In the genomic region with DNA sequence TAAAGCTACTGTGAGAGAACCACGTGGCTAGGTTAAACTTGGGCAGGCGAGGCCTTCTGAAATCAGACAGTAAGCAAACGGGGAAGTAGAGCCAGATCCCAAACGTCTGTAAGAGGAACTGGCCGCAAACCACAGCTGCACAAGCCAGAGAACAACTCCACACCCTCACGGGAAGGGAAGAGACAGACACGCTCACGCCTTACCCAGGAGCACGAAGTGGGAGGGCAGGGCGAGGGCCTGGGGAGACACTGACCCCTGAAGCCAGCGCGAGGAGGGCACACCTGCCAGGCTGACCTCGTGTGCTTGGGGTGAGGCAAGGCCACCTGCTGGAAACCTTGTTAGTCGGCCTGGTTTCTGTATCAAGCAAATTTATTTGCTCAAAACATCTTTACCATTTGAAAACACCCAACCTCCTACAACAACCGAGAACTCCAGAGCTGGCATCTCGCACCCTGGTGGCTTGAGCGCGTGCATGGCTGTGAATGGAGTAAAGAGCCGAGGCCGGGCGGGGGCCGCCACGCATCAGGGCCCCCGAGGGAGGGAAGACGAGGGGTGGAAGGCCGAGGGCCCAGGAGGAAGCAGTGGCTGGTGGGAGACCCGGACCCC, we compare ENCODE assay signal across 10 cellular contexts. TPM values are rescaled to one million over a fixed set of nuclear protein-coding genes. Genes with fewer than 3 reads are reported as not detected.
DNase-seq lines count a peak whose midpoint lies in the region; ATAC-seq, FAIRE-seq and TF ChIP-seq lines count a peak whose summit lies in the region.
"Had no signal": no experiment of that assay in that cellular context is flagged by ENCODE, and none has a peak within 500 bp of the region (broad histone marks: within the 10 kb centered on the region; RNA-seq: fewer than 3 reads in every experiment).

No MANE protein-coding gene starts in this region.

- POLR2A ChIA-PET in H1 (lab: Charles Lee; ENCODE audit: partially characterized antibody): interaction anchor here (0.6 to 10.3 kb wide), 14 partner anchors 10 to 553 kb away, joined by 3 to 116 read pairs (median 4); a partner anchor contains a TSS

- no peaks in the 10 kb centered on the region; the same call in none of the 2 replicates for H3K79me1 ChIP-seq in H1 (ENCODE audit: low read depth, low read length)

- H2BK15ac ChIP-seq in H1 (ENCODE audit: low read length): no peak overlapping the region

- no peak overlapping the region for H2AK5ac ChIP-seq in H1 (ENCODE audit: low read depth, low read length)

- H2AFZ ChIP-seq in H1 (ENCODE audit: low read length): no peak overlapping the region

- H2BK12ac ChIP-seq in H1 (ENCODE audit: low read depth, low read length): no peak overlapping the region

- CTCF ChIA-PET in H1 (lab: Charles Lee; ENCODE audit: partially characterized antibody): interaction anchor here (1.0 to 2.5 kb wide), 5 partner anchors 12 to 179 kb away, joined by 3 to 8 read pairs (median 6); no protein-coding TSS in a partner anchor

- H3K9me3 ChIP-seq in SK-N-MC (ENCODE audit: low read depth, low read length) (no peaks in the 10 kb centered on the region), H1 (ENCODE audit: insufficient read depth in 2 of 2, low read depth in 1 of 2, low read length in 1 of 2) (no peaks in the 10 kb centered on the region), sigmoid colon (no peaks in the 10 kb centered on the region)

- ATAC-seq in HG02763 (IDR thresholded peaks at IDR 0.05; ENCODE audit: unreplicated experiment) (no peak), HG03139 (IDR thresholded peaks at IDR 0.05; ENCODE audit: unreplicated experiment) (no peak), GM21528 (IDR thresholded peaks at IDR 0.05; ENCODE audit: low FRiP score, unreplicated experiment) (no peak)

- H3K23me2 ChIP-seq in H1 (ENCODE audit: low read depth, low read length): no peaks in the 10 kb centered on the region

- H3K4me1 ChIP-seq in H1 (replicated peaks in 1 of 4; ENCODE audit: control insufficient read depth in 3 of 4, insufficient read depth in 4 of 4, low read length in 3 of 4): no peaks in the 10 kb centered on the region; a peak in 1 of 7 replicates
- peaks cover 0 to 6% (median 0%) of the 10 kb centered on the region in 4 donors for H3K4me1 ChIP-seq in sigmoid colon

- FAIRE-seq in H1 (lab: Jason Lieb, UNC): no peak
- FAIRE-seq: endometrium had no signal

- in situ Hi-C loops in GM13976 (cut with MboI; ENCODE audit: low sequenced_read_pairs, unreplicated experiment): no loop called here

- H3K56ac ChIP-seq in H1 (replicated peaks; ENCODE audit: insufficient read length, low read depth, low read length): no peak overlapping the region

- no peak overlapping the region for H4K91ac ChIP-seq in H1 (replicated peaks; ENCODE audit: insufficient read length, low read length)

- H3K36me3 ChIP-seq in SK-N-MC (ENCODE audit: insufficient read depth, low read length) (peaks cover 28% of the 10 kb centered on the region; the same call in 1 of the 2 replicates), H1 (ENCODE audit: control insufficient read depth in 2 of 4, insufficient read depth in 4 of 4, low read length in 3 of 4) (peaks cover 4 to 60% (median 27%) of the 10 kb centered on the region in 4 experiments; a peak in 7 of 8 replicates), sigmoid colon (peaks cover 15 to 47% (median 30%) of the 10 kb centered on the region in 4 donors)

- no peaks in the 10 kb centered on the region; a peak in 1 of 4 replicates for H3K79me2 ChIP-seq in H1 (ENCODE audit: control insufficient read depth in 1 of 2, insufficient read depth in 2 of 2, low read length in 2 of 2)

- H3K4ac ChIP-seq in H1 (replicated peaks; ENCODE audit: insufficient read length, low read depth, low read length): no peak overlapping the region

- H3K27ac ChIP-seq in SK-N-MC: peak overlapping the region; percentile 19; the same call in 1 of the 2 replicates
- H3K27ac ChIP-seq in H1 (ENCODE audit: low read depth, low read length): no peak overlapping the region
- peak overlapping the region in 3 of 4 donors; percentile 39 to 62 (median 56) for H3K27ac ChIP-seq in sigmoid colon

- TF ChIP-seq RAD21 in H1 (IDR thresholded peaks at IDR 0.05 in 1 of 2, conservative IDR thresholded peaks at IDR 0.05 in 1 of 2; ENCODE audit: low read depth in 2 of 2, low read length in 2 of 2): no peak

- H4K8ac ChIP-seq in H1 (ENCODE audit: extremely low read depth, insufficient read depth, low read length): no peak overlapping the region

- TF ChIP-seq EP300 in H1 (IDR thresholded peaks at IDR 0.05; ENCODE audit: borderline replicate concordance in 1 of 2, low read depth in 2 of 2, low read length in 2 of 2) (no peak), sigmoid colon (IDR thresholded peaks at IDR 0.05) (no peak)

- TF ChIP-seq POLR2A in H1 (IDR thresholded peaks at IDR 0.05; ENCODE audit: control extremely low read depth in 1 of 2, low read depth in 2 of 2, low read length in 2 of 2): no peak
- TF ChIP-seq POLR2A in sigmoid colon (IDR thresholded peaks at IDR 0.05): no peak

- no peak overlapping the region for H3K14ac ChIP-seq in H1 (ENCODE audit: insufficient read length)

- DNase-seq in GM13976 (ENCODE audit: low spot score) (peak; percentile 52), SK-N-MC (ENCODE audit: low read depth, low spot score) (no peak), H1 (ENCODE audit: low read depth in 1 of 2, low spot score in 2 of 2) (no peak), sigmoid colon (no peak), cerebellum (ENCODE audit: low spot score) (no peak)
- DNase-seq: SHP77 treated with DMSO at 0.1 percent for 48 hours had no signal

- H2BK20ac ChIP-seq in H1 (ENCODE audit: low read length): no peak overlapping the region

- H2BK5ac ChIP-seq in H1 (ENCODE audit: low read depth, low read length): no peak overlapping the region

- no peak overlapping the region for H3K23ac ChIP-seq in H1 (ENCODE audit: insufficient read length)

- no peak overlapping the region for H3K4me2 ChIP-seq in H1 (ENCODE audit: insufficient read depth in 1 of 2, low read depth in 2 of 2, low read length in 2 of 2)

- H3K18ac ChIP-seq in H1 (ENCODE audit: extremely low read depth, low read length): no peak overlapping the region

- intact Hi-C loops in sigmoid colon (cut with DNase I): no loop called here

- H3K4me3 ChIP-seq in SK-N-MC (no peak overlapping the region), H1 (ENCODE audit: extremely low read depth in 1 of 4, insufficient read depth in 2 of 4, low read depth in 3 of 4, low read length in 4 of 4) (no peak overlapping the region), sigmoid colon (no peak overlapping the region)

- no peak overlapping the region for H3K9ac ChIP-seq in SK-N-MC (ENCODE audit: insufficient read length)
- H3K9ac ChIP-seq in H1 (replicated peaks in 1 of 4; ENCODE audit: extremely low read depth in 1 of 4, low read depth in 3 of 4, low read length in 3 of 4): no peak overlapping the region

- H2BK120ac ChIP-seq in H1 (replicated peaks; ENCODE audit: low read depth, low read length): no peak overlapping the region

- H4K5ac ChIP-seq in H1 (ENCODE audit: insufficient read length, low read depth, low read length): no peak overlapping the region

- WGBS in H1 (ENCODE audit: extremely low coverage in 1 of 2, insufficient coverage in 1 of 2, insufficient read length in 1 of 2, insufficient replicate concordance in 2 of 2, low coverage in 1 of 2, low lambda C conversion rate in 2 of 2, missing lambda C conversion rate in 1 of 2), 2 experiments: 87% methylated on average over 22 of the region's 27 CpGs; no CpG with 5 or more reads in 1 of the 2 experiments
- 37 to 53% methylated on average over 27 of the region's 27 CpGs for WGBS in sigmoid colon, 2 donors

- TF ChIP-seq CTCF in GM13976 (IDR thresholded peaks at IDR 0.05; ENCODE audit: borderline replicate concordance, control extremely low read depth, extremely low read depth, insufficient read depth, missing control alignments) (no peak), H1 (IDR thresholded peaks at IDR 0.05; ENCODE audit: control extremely low read depth in 1 of 3, insufficient read depth in 1 of 3, low read depth in 1 of 3, low read length in 3 of 3) (no peak), sigmoid colon (IDR thresholded peaks at IDR 0.05) (no peak)

- no peaks in the 10 kb centered on the region; a peak in 1 of 7 replicates for H3K27me3 ChIP-seq in H1 (replicated peaks in 1 of 4; ENCODE audit: control insufficient read depth in 3 of 4, extremely low read depth in 1 of 4, insufficient read depth in 3 of 4, low read length in 3 of 4)
- H3K27me3 ChIP-seq in sigmoid colon: peaks cover 0 to 6% (median 1%) of the 10 kb centered on the region in 3 donors

- peaks cover 2 to 20% of the 10 kb centered on the region in 2 experiments for H4K20me1 ChIP-seq in H1 (replicated peaks in 1 of 2; ENCODE audit: control insufficient read depth in 1 of 2, insufficient read depth in 2 of 2, low read length in 2 of 2)

RNA-seq across cellular contexts. Expression of a gene that starts 7.3 kb away (rescaled TPM):
- total RNA-seq in H1 (2021; fragmentation: NEBNext Ultra II Directional; extraction: Animal tissue kit (Norgen Biotek cat#: 25700)): 274 and 281 TPM in 2 replicates
- polyA plus RNA-seq in H1 (2011; rRNA removed) (381 and 483 TPM in 2 replicates), sigmoid colon (100 to 1,000 TPM; 124 to 175 (median 133) TPM)
- polyA plus RNA-seq in H1 (2011; cell fraction: cytosol; rRNA removed): 378 TPM
- 283 TPM for polyA plus RNA-seq in H1 (2011; cell fraction: nucleus; rRNA removed)
- polyA plus RNA-seq in H1 (2012, experiment 1 of 2): 286 to 416 TPM (median 379 TPM) in 4 replicates
- polyA plus RNA-seq in H1 (2012, experiment 2 of 2): 296 TPM
- 195 TPM for polyA plus RNA-seq in H1 (2013, experiment 1 of 2)
- polyA plus RNA-seq in H1 (2013, experiment 2 of 2): 204 TPM
- 110 and 140 TPM in 2 replicates for polyA minus RNA-seq in H1 (2011; rRNA and poly(A)+ RNA removed)
- polyA minus RNA-seq in H1 (2011; cell fraction: cytosol; rRNA and poly(A)+ RNA removed): 128 TPM
- 125 TPM for polyA minus RNA-seq in H1 (2011; cell fraction: nucleus; rRNA and poly(A)+ RNA removed)
- total RNA-seq in sigmoid colon (100 to 1,000 TPM in 2 of 4 donors, 10 to 100 TPM in 2; 82.0 to 203 (median 104) TPM), cerebellum (28.6 TPM)

RNA-seq across cellular contexts. Expression of a gene that starts 15.9 kb away (rescaled TPM):
- 342 and 355 TPM in 2 replicates for total RNA-seq in H1 (2021; fragmentation: NEBNext Ultra II Directional; extraction: Animal tissue kit (Norgen Biotek cat#: 25700))
- polyA plus RNA-seq in H1 (2011; rRNA removed) (693 and 947 TPM in 2 replicates), sigmoid colon (100 to 1,000 TPM; 311 to 662 (median 643) TPM)
- 779 TPM for polyA plus RNA-seq in H1 (2011; cell fraction: cytosol; rRNA removed)
- 730 TPM for polyA plus RNA-seq in H1 (2011; cell fraction: nucleus; rRNA removed)
- polyA plus RNA-seq in H1 (2012, experiment 1 of 2): 475 to 711 TPM (median 640 TPM) in 4 replicates
- polyA plus RNA-seq in H1 (2012, experiment 2 of 2): 958 TPM
- polyA plus RNA-seq in H1 (2013, experiment 1 of 2): 575 TPM
- polyA plus RNA-seq in H1 (2013, experiment 2 of 2): 562 TPM
- 186 and 191 TPM in 2 replicates for polyA minus RNA-seq in H1 (2011; rRNA and poly(A)+ RNA removed)
- polyA minus RNA-seq in H1 (2011; cell fraction: cytosol; rRNA and poly(A)+ RNA removed): 297 TPM
- polyA minus RNA-seq in H1 (2011; cell fraction: nucleus; rRNA and poly(A)+ RNA removed): 155 TPM
- total RNA-seq in sigmoid colon (100 to 1,000 TPM; 269 to 433 (median 371) TPM), cerebellum (112 TPM)

RNA-seq across cellular contexts. Expression of a gene that starts 20.9 kb away (rescaled TPM):
- total RNA-seq in H1 (2021; fragmentation: NEBNext Ultra II Directional; extraction: Animal tissue kit (Norgen Biotek cat#: 25700)): 41.8 and 43.6 TPM in 2 replicates
- polyA plus RNA-seq in H1 (2011; rRNA removed): 31.4 and 40.2 TPM in 2 replicates
- polyA plus RNA-seq in H1 (2011; cell fraction: cytosol; rRNA removed): 36.8 TPM
- 67.4 TPM for polyA plus RNA-seq in H1 (2011; cell fraction: nucleus; rRNA removed)
- polyA plus RNA-seq in H1 (2012, experiment 1 of 2): 26.5 to 43.1 TPM (median 35.3 TPM) in 4 replicates
- 29.2 TPM for polyA plus RNA-seq in H1 (2012, experiment 2 of 2)
- 16.7 TPM for polyA plus RNA-seq in H1 (2013, experiment 1 of 2)
- polyA plus RNA-seq in H1 (2013, experiment 2 of 2): 16.2 TPM
- 13.6 and 19.9 TPM in 2 replicates for polyA minus RNA-seq in H1 (2011; rRNA and poly(A)+ RNA removed)
- polyA minus RNA-seq in H1 (2011; cell fraction: cytosol; rRNA and poly(A)+ RNA removed): 28.4 TPM
- polyA minus RNA-seq in H1 (2011; cell fraction: nucleus; rRNA and poly(A)+ RNA removed): 25.1 TPM
- total RNA-seq in sigmoid colon: 10 to 100 TPM; 12.8 to 21.6 (median 18.2) TPM
- 100 to 1,000 TPM in 1 of 3 donors, 10 to 100 TPM in 2; 38.6 to 103 (median 39.0) TPM for polyA plus RNA-seq in sigmoid colon
- total RNA-seq in cerebellum: 2.0 TPM

RNA-seq across cellular contexts. Expression of a gene that starts 48.0 kb away (rescaled TPM):
- 25.6 and 29.7 TPM in 2 replicates for total RNA-seq in H1 (2021; fragmentation: NEBNext Ultra II Directional; extraction: Animal tissue kit (Norgen Biotek cat#: 25700))
- 10.4 and 17.4 TPM in 2 replicates for polyA plus RNA-seq in H1 (2011; rRNA removed)
- 11.0 TPM for polyA plus RNA-seq in H1 (2011; cell fraction: cytosol; rRNA removed)
- 75.8 TPM for polyA plus RNA-seq in H1 (2011; cell fraction: nucleus; rRNA removed)
- polyA plus RNA-seq in H1 (2012, experiment 1 of 2): 24.0 to 35.6 TPM (median 26.9 TPM) in 4 replicates
- 20.8 TPM for polyA plus RNA-seq in H1 (2012, experiment 2 of 2)
- polyA plus RNA-seq in H1 (2013, experiment 1 of 2): 22.9 TPM
- polyA plus RNA-seq in H1 (2013, experiment 2 of 2): 19.2 TPM
- polyA minus RNA-seq in H1 (2011; rRNA and poly(A)+ RNA removed): 7.3 and 11.6 TPM in 2 replicates
- 17.7 TPM for polyA minus RNA-seq in H1 (2011; cell fraction: cytosol; rRNA and poly(A)+ RNA removed)
- polyA minus RNA-seq in H1 (2011; cell fraction: nucleus; rRNA and poly(A)+ RNA removed): 32.0 TPM
- 10 to 100 TPM in 2 of 4 donors, 1 to 10 TPM in 2; 3.8 to 20.5 (median 10.9) TPM for total RNA-seq in sigmoid colon
- polyA plus RNA-seq in sigmoid colon: 10 to 100 TPM in 1 of 3 donors, 1 to 10 TPM in 2; 1.8 to 25.1 (median 9.9) TPM
- 10.3 TPM for total RNA-seq in cerebellum
